8 cellular contexts compared by ENCODE assay signal in genomic region chr22:31160328-31160978, GRCh38. TPM values are rescaled to one million over a fixed set of nuclear protein-coding genes. Genes with fewer than 3 reads are reported as not detected.
DNase-seq lines count a peak whose midpoint lies in the region; ATAC-seq, FAIRE-seq and TF ChIP-seq lines count a peak whose summit lies in the region.

No MANE protein-coding gene starts in this region.

- H3K36me3 Mint-ChIP-seq in CD4-positive, CD25-positive, alpha-beta regulatory T cell = peaks cover 4% of the 10 kb centered on the region
- peaks cover 4% of the 10 kb centered on the region for H3K36me3 Mint-ChIP-seq in mesothelial cell of epicardium

- peaks cover 13% of the 10 kb centered on the region for H3K27me3 Mint-ChIP-seq in CD4-positive, CD25-positive, alpha-beta regulatory T cell
- H3K27me3 Mint-ChIP-seq in mesothelial cell of epicardium (ENCODE audit: low read depth) = peaks cover 17% of the 10 kb centered on the region

- TF ChIP-seq RAD21 in HCT116 (IDR thresholded peaks at IDR 0.05; ENCODE audit: low read depth) = no peak

- no peak overlapping the region for H2AFZ ChIP-seq in HCT116 (ENCODE audit: low read depth, low read length, poor library complexity, severe bottlenecking)

- intact Hi-C loops in HCT116 (cut with micrococcal nuclease) = no loop called here

- BruUV-seq in HCT116 (replicated peaks; lab: Mats Ljungman, UMichigan) = TSS peak; percentile 61

- peak overlapping the region; percentile 96 to 99 (median 98) for H3K27ac Mint-ChIP-seq in CD4-positive, CD25-positive, alpha-beta regulatory T cell
- H3K27ac Mint-ChIP-seq in mesothelial cell of epicardium = peak overlapping the region; percentile 98

- CTCF ChIA-PET in HCT116 (lab: Charles Lee) = interaction anchor here (4.0 kb wide), 1 partner anchor 53 kb away, joined by 16 read pairs; the partner anchor contains the start of gene SELENOM
- CTCF ChIA-PET in RWPE1 (lab: Yijun Ruan, JAX) = no interaction called here

- no peak for TF ChIP-seq EP300 in tibial nerve (IDR thresholded peaks at IDR 0.05)

- H3K9me3 ChIP-seq in CD4-positive, CD25-positive, alpha-beta regulatory T cell (ENCODE audit: control insufficient read depth in 2 of 2, low read length in 2 of 2) = no peaks in the 10 kb centered on the region
- H3K9me3 ChIP-seq in HCT116 (ENCODE audit: control insufficient read depth in 1 of 2, insufficient read depth in 1 of 2, low read depth in 1 of 2, low read length in 2 of 2) (no peaks in the 10 kb centered on the region), tibial nerve (no peaks in the 10 kb centered on the region)

- FAIRE-seq in H54 (lab: Jason Lieb, UNC) = no peak

- H3K4me2 ChIP-seq in HCT116 (ENCODE audit: low read length) = peak overlapping the region; percentile 94

- no peaks in the 10 kb centered on the region for H4K20me1 ChIP-seq in HCT116 (ENCODE audit: insufficient read depth)

- H3K9me3 Mint-ChIP-seq in CD4-positive, CD25-positive, alpha-beta regulatory T cell = no peaks in the 10 kb centered on the region
- H3K9me3 Mint-ChIP-seq in mesothelial cell of epicardium = no peaks in the 10 kb centered on the region

- 2 to 3% methylated on average over 28 to 31 of the region's 32 CpGs for WGBS in tibial nerve, 2 donors

- no peak for TF ChIP-seq POLR2A in HCT116 (IDR thresholded peaks at IDR 0.05; ENCODE audit: borderline replicate concordance, extremely low read depth, insufficient read depth, insufficient read length)
- TF ChIP-seq POLR2A in tibial nerve (IDR thresholded peaks at IDR 0.05) = no peak
- no peak for TF ChIP-seq POLR2A in H54 (IDR thresholded peaks at IDR 0.05; ENCODE audit: low read depth, low read length)

- H3K4me1 Mint-ChIP-seq in CD4-positive, CD25-positive, alpha-beta regulatory T cell = peaks cover 20 to 45% (median 26%) of the 10 kb centered on the region in 4 donors
- H3K4me1 Mint-ChIP-seq in mesothelial cell of epicardium = peaks cover 28% of the 10 kb centered on the region

- peak overlapping the region; percentile 84 for H3K4me3 ChIP-seq in CD4-positive, CD25-positive, alpha-beta regulatory T cell (ENCODE audit: low read depth, low read length)
- H3K4me3 ChIP-seq in HCT116 (replicated peaks in 1 of 2; ENCODE audit: low read depth in 1 of 2, low read length in 2 of 2) (peak overlapping the region; percentile 88 to 90), tibial nerve (peak overlapping the region; percentile 63 to 90 (median 82))

- H3K27ac ChIP-seq in CD4-positive, CD25-positive, alpha-beta regulatory T cell (ENCODE audit: insufficient read depth, low read length, poor library complexity, severe bottlenecking) = peak overlapping the region; percentile 87
- H3K27ac ChIP-seq in HCT116 (ENCODE audit: low read depth, low read length) (peak overlapping the region; percentile 70; the same call in 1 of the 2 replicates), RWPE1 (peak overlapping the region; percentile 75), tibial nerve (peak overlapping the region; percentile 87 to 97 (median 92))

- H3K79me2 ChIP-seq in HCT116 (ENCODE audit: insufficient read depth, low read length) = peaks cover 20% of the 10 kb centered on the region

- H3K9ac ChIP-seq in HCT116 (ENCODE audit: low read length) = peak overlapping the region; percentile 75

- H3K4me3 Mint-ChIP-seq in CD4-positive, CD25-positive, alpha-beta regulatory T cell = peak overlapping the region; percentile 98 to 100 (median 100)
- H3K4me3 Mint-ChIP-seq in mesothelial cell of epicardium = peak overlapping the region; percentile 99

- H3K36me3 ChIP-seq in CD4-positive, CD25-positive, alpha-beta regulatory T cell (ENCODE audit: control insufficient read depth, insufficient read depth, low read length) = peaks cover 5% of the 10 kb centered on the region
- H3K36me3 ChIP-seq in HCT116 (ENCODE audit: control insufficient read depth in 1 of 2, insufficient read depth in 2 of 2, low read length in 2 of 2) (no peaks in the 10 kb centered on the region), tibial nerve (peaks cover 0 to 19% (median 0%) of the 10 kb centered on the region in 3 donors)

- no peaks in the 10 kb centered on the region for H3K9me2 ChIP-seq in HCT116 (ENCODE audit: insufficient read depth)

- no peaks in the 10 kb centered on the region for H3K27me3 ChIP-seq in CD4-positive, CD25-positive, alpha-beta regulatory T cell (ENCODE audit: control insufficient read depth, insufficient read depth, low read length)
- H3K27me3 ChIP-seq in HCT116 (ENCODE audit: insufficient read depth, low read length) = no peaks in the 10 kb centered on the region
- no peaks in the 10 kb centered on the region for H3K27me3 ChIP-seq in tibial nerve

- peak; percentile 6 to 7 for ATAC-seq in CD4-positive, CD25-positive, alpha-beta regulatory T cell (ENCODE audit: low read depth in 2 of 2)
- peak; percentile 48 for ATAC-seq in HCT116

- RAD21 ChIA-PET in HCT116 (lab: Charles Lee; ENCODE audit: low non-redundant PET in 1 of 2, low total read pairs in 2 of 2, uncharacterized antibody in 2 of 2, unreplicated experiment in 2 of 2) = interaction anchor here in 1 of 2 experiments (0.7 kb wide), 1 partner anchor 99 kb away, joined by 3 read pairs; no protein-coding TSS in a partner anchor

- DNase-seq in CD4-positive, CD25-positive, alpha-beta regulatory T cell = peak in 2 of 3 donors; percentile 22 to 28
- DNase-seq in HCT116 (ENCODE audit: low read depth, low spot score) (no peak), RWPE1 (ENCODE audit: low spot score) (peak; percentile 36), dedifferentiated amniotic fluid mesenchymal stem cell (ENCODE audit: extremely low spot score) (peak; percentile 23), mesothelial cell of epicardium (ENCODE audit: low spot score in 2 of 2, unreplicated experiment in 2 of 2) (peak in 1 of 2 experiments; percentile 44), tibial nerve (ENCODE audit: low spot score in 2 of 2) (peak in 1 of 2 donors; percentile 36), NCI-H1105 treated with DMSO at 0.1 percent for 48 hours (lab: John Stamatoyannopoulos, UW) (no peak), H54 (ENCODE audit: insufficient read length, low spot score) (no peak)

- TF ChIP-seq CTCF in HCT116 (IDR thresholded peaks at IDR 0.05 in 2 of 3, conservative IDR thresholded peaks at IDR 0.05 in 1 of 3; ENCODE audit: borderline replicate concordance in 1 of 3, insufficient read depth in 1 of 3, low read depth in 2 of 3, low read length in 2 of 3) (no peak), RWPE1 (conservative IDR thresholded peaks at IDR 0.05; ENCODE audit: low read depth) (no peak), mesothelial cell of epicardium (IDR thresholded peaks at IDR 0.05; ENCODE audit: unreplicated experiment) (no peak), tibial nerve (IDR thresholded peaks at IDR 0.05) (no peak)

- POLR2A ChIA-PET in HCT116 (lab: Charles Lee) (interaction anchor here (0.7 kb wide), 1 partner anchor 176 kb away, joined by 3 read pairs; no protein-coding TSS in a partner anchor), RWPE1 (lab: Yijun Ruan, JAX; ENCODE audit: low non-redundant PET) (interaction anchor here (0.9 kb wide), 1 partner anchor 47 kb away, joined by 4 read pairs; no protein-coding TSS in a partner anchor)

- peaks cover 26% of the 10 kb centered on the region for H3K4me1 ChIP-seq in CD4-positive, CD25-positive, alpha-beta regulatory T cell (ENCODE audit: control insufficient read depth, insufficient read depth, low read length, poor library complexity, severe bottlenecking)
- H3K4me1 ChIP-seq in HCT116 (ENCODE audit: control insufficient read depth in 1 of 2, insufficient read depth in 2 of 2, low read length in 2 of 2) (peaks cover 8 to 14% of the 10 kb centered on the region in 2 experiments; a peak in 3 of 4 replicates), tibial nerve (peaks cover 0 to 46% (median 20%) of the 10 kb centered on the region in 4 donors)

TF ChIP-seq in HCT116, 20 proteins besides CTCF, POLR2A, EP300 and RAD21:
- TF ChIP-seq ZNF274 (IDR thresholded peaks at IDR 0.05; ENCODE audit: low read depth, low read length) (no peak), ZFX (IDR thresholded peaks at IDR 0.05) (0 out of 2 replicates have a peak, but pooled peaks have one; percentile 27)
TF ChIP-seq in HCT116: peak in this region for 1.

RNA-seq across cellular contexts. Expression of gene RNF185, which starts 0.5 kb away (rescaled TPM):
- total RNA-seq in CD4-positive, CD25-positive, alpha-beta regulatory T cell = 13.8 TPM
- polyA plus RNA-seq in CD4-positive, CD25-positive, alpha-beta regulatory T cell = 10 to 100 TPM; 23.6 to 34.7 (median 30.4) TPM
- total RNA-seq in HCT116 (2021; ENCODE audit: unreplicated experiment) (17.1 TPM), mesothelial cell of epicardium (27.4 to 28.6 TPM (median 27.8 TPM) in 3 replicates), tibial nerve (10 to 100 TPM; 34.5 to 44.4 (median 38.8) TPM)
- polyA plus RNA-seq in HCT116 (2012) = 12.2 and 13.3 TPM in 2 replicates

RNA-seq across cellular contexts. Expression of gene PLA2G3, which starts 20.1 kb away (rescaled TPM):
- not detected for total RNA-seq in CD4-positive, CD25-positive, alpha-beta regulatory T cell
- not detected for polyA plus RNA-seq in CD4-positive, CD25-positive, alpha-beta regulatory T cell
- total RNA-seq in HCT116 (2021; ENCODE audit: unreplicated experiment) (not detected), mesothelial cell of epicardium (0.11 to 0.29 TPM (median 0.20 TPM) in 3 replicates), tibial nerve (not detected)
- polyA plus RNA-seq in HCT116 (2012) = not detected in 2 replicates

RNA-seq across cellular contexts. Expression of gene INPP5J, which starts 37.7 kb away (rescaled TPM):
- total RNA-seq in CD4-positive, CD25-positive, alpha-beta regulatory T cell = not detected
- under 1 TPM in 1 of 4 donors, not detected in 3; 0.47 TPM for polyA plus RNA-seq in CD4-positive, CD25-positive, alpha-beta regulatory T cell
- total RNA-seq in HCT116 (2021; ENCODE audit: unreplicated experiment) (8.9 TPM), mesothelial cell of epicardium (8.6 to 10.8 TPM (median 9.3 TPM) in 3 replicates), tibial nerve (1 to 10 TPM in 1 of 4 donors, under 1 TPM in 3; 0.20 to 1.0 (median 0.67) TPM)
- 9.9 and 10.7 TPM in 2 replicates for polyA plus RNA-seq in HCT116 (2012)

RNA-seq across cellular contexts. Expression of gene LIMK2, which starts 51.6 kb away (rescaled TPM):
- total RNA-seq in CD4-positive, CD25-positive, alpha-beta regulatory T cell = 42.4 TPM
- 10 to 100 TPM; 22.4 to 33.2 (median 24.9) TPM for polyA plus RNA-seq in CD4-positive, CD25-positive, alpha-beta regulatory T cell
- total RNA-seq in HCT116 (2021; ENCODE audit: unreplicated experiment) = 21.9 TPM
- polyA plus RNA-seq in HCT116 (2012) = 14.1 and 15.2 TPM in 2 replicates
- 109 to 121 TPM (median 117 TPM) in 3 replicates for total RNA-seq in mesothelial cell of epicardium
- total RNA-seq in tibial nerve = 10 to 100 TPM; 50.0 to 67.2 (median 56.9) TPM

RNA-seq across cellular contexts. Expression of gene SELENOM, which starts 53.1 kb away (rescaled TPM):
- 30.6 TPM for total RNA-seq in CD4-positive, CD25-positive, alpha-beta regulatory T cell
- polyA plus RNA-seq in CD4-positive, CD25-positive, alpha-beta regulatory T cell = 100 to 1,000 TPM; 113 to 142 (median 133) TPM
- total RNA-seq in HCT116 (2021; ENCODE audit: unreplicated experiment) (65.6 TPM), mesothelial cell of epicardium (38.8 to 40.9 TPM (median 39.7 TPM) in 3 replicates), tibial nerve (100 to 1,000 TPM; 591 to 706 (median 650) TPM)
- polyA plus RNA-seq in HCT116 (2012) = 53.2 and 56.6 TPM in 2 replicates

Comparison
In these comparisons a context has a peak if more than half of its experiments do, and no peak if none do; other contexts are left out.
1. DNase-seq: peak in CD4-positive, CD25-positive, alpha-beta regulatory T cell (2 of 3), RWPE1 (single experiment) and dedifferentiated amniotic fluid mesenchymal stem cell (single experiment); none in HCT116 (single experiment), NCI-H1105 treated with DMSO at 0.1 percent for 48 hours (single experiment) and H54 (single experiment).
2. Peak in every context shown above with its lines, with median percentiles within 50 percentile points of each other: H3K27ac ChIP-seq and H3K4me3 ChIP-seq.